Comparison of ENCODE assay signal across 9 cellular contexts in genomic region chr2:239275871-239276812, GRCh38.
DNase-seq lines count a peak whose midpoint lies in the region; ATAC-seq, FAIRE-seq and TF ChIP-seq lines count a peak whose summit lies in the region.
"Had no signal": no experiment of that assay in that cellular context is flagged by ENCODE, and none has a peak within 500 bp of the region (broad histone marks: within the 10 kb centered on the region; RNA-seq: fewer than 3 reads in every experiment).

No MANE protein-coding gene starts in this region.

- no peaks in the 10 kb centered on the region for H3K27me3 ChIP-seq in ascending aorta

- DNase-seq in NCI-H2196 (lab: John Stamatoyannopoulos, UW; ENCODE audit: unreplicated experiment): peak; percentile 24
- DNase-seq in NCI-H2196 treated with DMSO at 0.1 percent for 48 hours (lab: John Stamatoyannopoulos, UW; ENCODE audit: unreplicated experiment): no peak
- peak in 1 of 2 donors; percentile 75 for DNase-seq in ascending aorta (ENCODE audit: low spot score in 2 of 2)
- DNase-seq in islet precursor cell: peak; percentile 55
- peak in 26 of 49 donors; percentile 35 to 87 (median 68) for DNase-seq in substantia nigra (lab: John Stamatoyannopoulos, UW)
- no peak for DNase-seq in T1000 (lab: John Stamatoyannopoulos, UW)
- DNase-seq in urothelium cell line (ENCODE audit: low spot score): no peak

- intact Hi-C loops in ascending aorta (cut with DNase I): loop anchor here (2.0 to 10.0 kb wide), 5 partner anchors 41 to 1069 kb away; no protein-coding TSS in a partner anchor

- H3K36me3 ChIP-seq in ascending aorta: no peaks in the 10 kb centered on the region

- peak overlapping the region; percentile 18 to 50 for H3K4me3 ChIP-seq in ascending aorta

- no peak for ATAC-seq in GM21390 (IDR thresholded peaks at IDR 0.05; ENCODE audit: unreplicated experiment)

- no peak for FAIRE-seq in urothelium cell line (lab: Jason Lieb, UNC)

- H3K27ac ChIP-seq in ascending aorta (peak overlapping the region; percentile 68 to 81), substantia nigra (ENCODE audit: low read depth, low read length, poor library complexity, severe bottlenecking) (peak overlapping the region; percentile 73)
- H3K27ac ChIP-seq: 22Rv1 had no signal

- H3K4me1 ChIP-seq in ascending aorta: peaks cover 13 to 32% of the 10 kb centered on the region in 2 donors

- no peaks in the 10 kb centered on the region for H3K9me3 ChIP-seq in ascending aorta

- TF ChIP-seq CTCF in ascending aorta (IDR thresholded peaks at IDR 0.05): no peak

Comparison
In these comparisons a context has a peak if more than half of its experiments do, and no peak if none do; other contexts are left out.
1. DNase-seq: peak in NCI-H2196 (single experiment), islet precursor cell (single experiment) and substantia nigra (26 of 49); none in NCI-H2196 treated with DMSO at 0.1 percent for 48 hours (single experiment), T1000 (single experiment) and urothelium cell line (single experiment).